1 cellular context compared by ENCODE assay signal in the genomic region with DNA sequence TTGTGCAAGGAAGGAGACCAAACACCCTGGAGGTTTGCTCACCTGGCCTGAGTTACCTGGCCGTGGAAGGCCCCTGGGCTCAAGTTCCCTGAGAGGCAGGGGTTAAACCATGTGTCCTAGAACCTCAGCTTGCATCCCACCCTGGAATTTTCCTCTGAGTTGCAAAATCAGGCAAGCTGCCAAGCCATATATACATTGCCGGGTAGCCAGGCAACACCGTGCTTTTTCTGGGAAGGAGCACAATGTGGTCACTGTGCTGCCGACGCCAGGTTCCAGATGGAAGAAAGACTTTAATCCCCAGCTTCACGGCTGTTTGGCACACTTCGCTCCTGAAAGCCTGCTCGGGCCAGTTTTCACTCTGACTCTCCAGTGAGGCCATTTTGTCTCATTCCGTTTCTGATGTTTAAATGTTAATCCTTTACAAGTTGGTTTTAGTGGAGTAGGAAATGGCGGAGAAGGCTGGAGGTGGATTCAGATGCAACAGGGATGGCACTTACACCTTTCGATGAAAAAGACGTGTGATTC.
TF ChIP-seq lines count a peak whose summit lies in the region.

No MANE protein-coding gene starts in this region.

TF ChIP-seq in HepG2, 621 proteins besides CTCF, POLR2A, EP300 and RAD21 (continued from another document and continues in another):
- peak; percentile 79; the same call in 1 of the 2 replicates for TF ChIP-seq ZNF747 (CRISPR knock-in tag; IDR thresholded peaks at IDR 0.05; ENCODE audit: borderline replicate concordance)
- no peak for TF ChIP-seq PCBP2 (optimal IDR thresholded peaks at IDR 0.05; ENCODE audit: low read depth, low read length, poor library complexity, severe bottlenecking)
- TF ChIP-seq ZNF446 (CRISPR knock-in tag; IDR thresholded peaks at IDR 0.05), result no peak
- TF ChIP-seq MEIS2 (CRISPR knock-in tag; IDR thresholded peaks at IDR 0.05), result peak; percentile 87
- TF ChIP-seq ZNF678 (CRISPR knock-in tag; IDR thresholded peaks at IDR 0.05), result no peak
- TF ChIP-seq ZNF205 (CRISPR knock-in tag; IDR thresholded peaks at IDR 0.05), result peak; percentile 95
- peak; percentile 96 for TF ChIP-seq ZNF614 (CRISPR knock-in tag; IDR thresholded peaks at IDR 0.05; ENCODE audit: borderline replicate concordance)
- no peak for TF ChIP-seq PCBP1 (IDR thresholded peaks at IDR 0.05; ENCODE audit: borderline replicate concordance, low read depth, low read length)
- 0 out of 2 replicates have a peak, but pooled peaks have one; percentile 24 for TF ChIP-seq ZNF451 (CRISPR knock-in tag; IDR thresholded peaks at IDR 0.05)
- TF ChIP-seq ZNF3 (CRISPR knock-in tag; IDR thresholded peaks at IDR 0.05), result peak; percentile 53; the same call in 1 of the 2 replicates
- TF ChIP-seq, protein P1, sequence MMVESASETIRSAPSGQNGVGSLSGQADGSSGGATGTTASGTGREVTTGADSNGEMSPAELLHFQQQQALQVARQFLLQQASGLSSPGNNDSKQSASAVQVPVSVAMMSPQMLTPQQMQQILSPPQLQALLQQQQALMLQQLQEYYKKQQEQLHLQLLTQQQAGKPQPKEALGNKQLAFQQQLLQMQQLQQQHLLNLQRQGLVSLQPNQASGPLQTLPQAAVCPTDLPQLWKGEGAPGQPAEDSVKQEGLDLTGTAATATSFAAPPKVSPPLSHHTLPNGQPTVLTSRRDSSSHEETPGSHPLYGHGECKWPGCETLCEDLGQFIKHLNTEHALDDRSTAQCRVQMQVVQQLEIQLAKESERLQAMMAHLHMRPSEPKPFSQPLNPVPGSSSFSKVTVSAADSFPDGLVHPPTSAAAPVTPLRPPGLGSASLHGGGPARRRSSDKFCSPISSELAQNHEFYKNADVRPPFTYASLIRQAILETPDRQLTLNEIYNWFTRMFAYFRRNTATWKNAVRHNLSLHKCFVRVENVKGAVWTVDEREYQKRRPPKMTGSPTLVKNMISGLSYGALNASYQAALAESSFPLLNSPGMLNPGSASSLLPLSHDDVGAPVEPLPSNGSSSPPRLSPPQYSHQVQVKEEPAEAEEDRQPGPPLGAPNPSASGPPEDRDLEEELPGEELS (CRISPR knock-in tag; IDR thresholded peaks at IDR 0.05), result peak; percentile 91
- peak; percentile 79 for TF ChIP-seq SOX13 (IDR thresholded peaks at IDR 0.05)
- TF ChIP-seq SOX13 (CRISPR knock-in tag; conservative IDR thresholded peaks at IDR 0.05 in 1 of 2, IDR thresholded peaks at IDR 0.05 in 1 of 2), result peak in 1 of 2 experiments; percentile 89; a peak in 2 of 4 replicates
- TF ChIP-seq SALL1 (CRISPR knock-in tag; IDR thresholded peaks at IDR 0.05), result peak; percentile 98
- TF ChIP-seq, protein P2, sequence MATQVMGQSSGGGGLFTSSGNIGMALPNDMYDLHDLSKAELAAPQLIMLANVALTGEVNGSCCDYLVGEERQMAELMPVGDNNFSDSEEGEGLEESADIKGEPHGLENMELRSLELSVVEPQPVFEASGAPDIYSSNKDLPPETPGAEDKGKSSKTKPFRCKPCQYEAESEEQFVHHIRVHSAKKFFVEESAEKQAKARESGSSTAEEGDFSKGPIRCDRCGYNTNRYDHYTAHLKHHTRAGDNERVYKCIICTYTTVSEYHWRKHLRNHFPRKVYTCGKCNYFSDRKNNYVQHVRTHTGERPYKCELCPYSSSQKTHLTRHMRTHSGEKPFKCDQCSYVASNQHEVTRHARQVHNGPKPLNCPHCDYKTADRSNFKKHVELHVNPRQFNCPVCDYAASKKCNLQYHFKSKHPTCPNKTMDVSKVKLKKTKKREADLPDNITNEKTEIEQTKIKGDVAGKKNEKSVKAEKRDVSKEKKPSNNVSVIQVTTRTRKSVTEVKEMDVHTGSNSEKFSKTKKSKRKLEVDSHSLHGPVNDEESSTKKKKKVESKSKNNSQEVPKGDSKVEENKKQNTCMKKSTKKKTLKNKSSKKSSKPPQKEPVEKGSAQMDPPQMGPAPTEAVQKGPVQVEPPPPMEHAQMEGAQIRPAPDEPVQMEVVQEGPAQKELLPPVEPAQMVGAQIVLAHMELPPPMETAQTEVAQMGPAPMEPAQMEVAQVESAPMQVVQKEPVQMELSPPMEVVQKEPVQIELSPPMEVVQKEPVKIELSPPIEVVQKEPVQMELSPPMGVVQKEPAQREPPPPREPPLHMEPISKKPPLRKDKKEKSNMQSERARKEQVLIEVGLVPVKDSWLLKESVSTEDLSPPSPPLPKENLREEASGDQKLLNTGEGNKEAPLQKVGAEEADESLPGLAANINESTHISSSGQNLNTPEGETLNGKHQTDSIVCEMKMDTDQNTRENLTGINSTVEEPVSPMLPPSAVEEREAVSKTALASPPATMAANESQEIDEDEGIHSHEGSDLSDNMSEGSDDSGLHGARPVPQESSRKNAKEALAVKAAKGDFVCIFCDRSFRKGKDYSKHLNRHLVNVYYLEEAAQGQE (IDR thresholded peaks at IDR 0.05; ENCODE audit: borderline replicate concordance in 1 of 2, low read depth in 1 of 2, low read length in 2 of 2), result peak in 1 of 2 experiments; percentile 66; a peak in 2 of 4 replicates
- peak; percentile 65; the same call in 1 of the 2 replicates for TF ChIP-seq ZNF782 (CRISPR knock-in tag; IDR thresholded peaks at IDR 0.05; ENCODE audit: borderline replicate concordance)
- no peak for TF ChIP-seq TCF12 (IDR thresholded peaks at IDR 0.05)
- TF ChIP-seq TCF12 (CRISPR knock-in tag; IDR thresholded peaks at IDR 0.05), result peak; percentile 93
- TF ChIP-seq HMG20B (CRISPR knock-in tag; conservative IDR thresholded peaks at IDR 0.05), result peak; percentile 88
- TF ChIP-seq ZFX (CRISPR knock-in tag; IDR thresholded peaks at IDR 0.05; ENCODE audit: low read depth), result peak; percentile 90
- peak; percentile 78; the same call in 1 of the 2 replicates for TF ChIP-seq KDM3A (CRISPR knock-in tag; IDR thresholded peaks at IDR 0.05; ENCODE audit: low read depth)
- TF ChIP-seq YY1 (IDR thresholded peaks at IDR 0.05; ENCODE audit: insufficient read depth, insufficient replicate concordance, low read depth, low read length), result peak; percentile 91
- TF ChIP-seq, protein P3, sequence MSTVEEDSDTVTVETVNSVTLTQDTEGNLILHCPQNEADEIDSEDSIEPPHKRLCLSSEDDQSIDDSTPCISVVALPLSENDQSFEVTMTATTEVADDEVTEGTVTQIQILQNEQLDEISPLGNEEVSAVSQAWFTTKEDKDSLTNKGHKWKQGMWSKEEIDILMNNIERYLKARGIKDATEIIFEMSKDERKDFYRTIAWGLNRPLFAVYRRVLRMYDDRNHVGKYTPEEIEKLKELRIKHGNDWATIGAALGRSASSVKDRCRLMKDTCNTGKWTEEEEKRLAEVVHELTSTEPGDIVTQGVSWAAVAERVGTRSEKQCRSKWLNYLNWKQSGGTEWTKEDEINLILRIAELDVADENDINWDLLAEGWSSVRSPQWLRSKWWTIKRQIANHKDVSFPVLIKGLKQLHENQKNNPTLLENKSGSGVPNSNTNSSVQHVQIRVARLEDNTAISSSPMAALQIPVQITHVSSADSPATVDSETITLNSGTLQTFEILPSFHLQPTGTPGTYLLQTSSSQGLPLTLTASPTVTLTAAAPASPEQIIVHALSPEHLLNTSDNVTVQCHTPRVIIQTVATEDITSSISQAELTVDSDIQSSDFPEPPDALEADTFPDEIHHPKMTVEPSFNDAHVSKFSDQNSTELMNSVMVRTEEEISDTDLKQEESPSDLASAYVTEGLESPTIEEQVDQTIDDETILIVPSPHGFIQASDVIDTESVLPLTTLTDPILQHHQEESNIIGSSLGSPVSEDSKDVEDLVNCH (CRISPR knock-in tag; IDR thresholded peaks at IDR 0.05), result no peak
- peak; percentile 61; the same call in 1 of the 2 replicates for TF ChIP-seq SALL2 (CRISPR knock-in tag; IDR thresholded peaks at IDR 0.05)
- peak; percentile 92 for TF ChIP-seq HNF4G (IDR thresholded peaks at IDR 0.05; ENCODE audit: borderline replicate concordance, low read depth, low read length)
- TF ChIP-seq HNF4G (CRISPR knock-in tag; IDR thresholded peaks at IDR 0.05; ENCODE audit: borderline replicate concordance, low read depth), result no peak
- 0 out of 2 replicates have a peak, but pooled peaks have one; percentile 60 for TF ChIP-seq ZNF383 (CRISPR knock-in tag; IDR thresholded peaks at IDR 0.05; ENCODE audit: borderline replicate concordance)
- TF ChIP-seq CENPX (CRISPR knock-in tag; IDR thresholded peaks at IDR 0.05), result no peak
- no peak for TF ChIP-seq SMARCE1 (IDR thresholded peaks at IDR 0.05; ENCODE audit: borderline replicate concordance)
- TF ChIP-seq, protein P4, sequence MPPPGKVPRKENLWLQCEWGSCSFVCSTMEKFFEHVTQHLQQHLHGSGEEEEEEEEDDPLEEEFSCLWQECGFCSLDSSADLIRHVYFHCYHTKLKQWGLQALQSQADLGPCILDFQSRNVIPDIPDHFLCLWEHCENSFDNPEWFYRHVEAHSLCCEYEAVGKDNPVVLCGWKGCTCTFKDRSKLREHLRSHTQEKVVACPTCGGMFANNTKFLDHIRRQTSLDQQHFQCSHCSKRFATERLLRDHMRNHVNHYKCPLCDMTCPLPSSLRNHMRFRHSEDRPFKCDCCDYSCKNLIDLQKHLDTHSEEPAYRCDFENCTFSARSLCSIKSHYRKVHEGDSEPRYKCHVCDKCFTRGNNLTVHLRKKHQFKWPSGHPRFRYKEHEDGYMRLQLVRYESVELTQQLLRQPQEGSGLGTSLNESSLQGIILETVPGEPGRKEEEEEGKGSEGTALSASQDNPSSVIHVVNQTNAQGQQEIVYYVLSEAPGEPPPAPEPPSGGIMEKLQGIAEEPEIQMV (CRISPR knock-in tag; IDR thresholded peaks at IDR 0.05; ENCODE audit: low read depth), result peak; percentile 61; the same call in 1 of the 2 replicates
- TF ChIP-seq NFKB2 (CRISPR knock-in tag; IDR thresholded peaks at IDR 0.05; ENCODE audit: borderline replicate concordance), result peak; percentile 86
- TF ChIP-seq REL (CRISPR knock-in tag; conservative IDR thresholded peaks at IDR 0.05), result 0 out of 2 replicates have a peak, but pooled peaks have one; percentile 61
- peak; percentile 73 for TF ChIP-seq KDM6A (CRISPR knock-in tag; IDR thresholded peaks at IDR 0.05; ENCODE audit: low read depth)
- TF ChIP-seq, protein P5, sequence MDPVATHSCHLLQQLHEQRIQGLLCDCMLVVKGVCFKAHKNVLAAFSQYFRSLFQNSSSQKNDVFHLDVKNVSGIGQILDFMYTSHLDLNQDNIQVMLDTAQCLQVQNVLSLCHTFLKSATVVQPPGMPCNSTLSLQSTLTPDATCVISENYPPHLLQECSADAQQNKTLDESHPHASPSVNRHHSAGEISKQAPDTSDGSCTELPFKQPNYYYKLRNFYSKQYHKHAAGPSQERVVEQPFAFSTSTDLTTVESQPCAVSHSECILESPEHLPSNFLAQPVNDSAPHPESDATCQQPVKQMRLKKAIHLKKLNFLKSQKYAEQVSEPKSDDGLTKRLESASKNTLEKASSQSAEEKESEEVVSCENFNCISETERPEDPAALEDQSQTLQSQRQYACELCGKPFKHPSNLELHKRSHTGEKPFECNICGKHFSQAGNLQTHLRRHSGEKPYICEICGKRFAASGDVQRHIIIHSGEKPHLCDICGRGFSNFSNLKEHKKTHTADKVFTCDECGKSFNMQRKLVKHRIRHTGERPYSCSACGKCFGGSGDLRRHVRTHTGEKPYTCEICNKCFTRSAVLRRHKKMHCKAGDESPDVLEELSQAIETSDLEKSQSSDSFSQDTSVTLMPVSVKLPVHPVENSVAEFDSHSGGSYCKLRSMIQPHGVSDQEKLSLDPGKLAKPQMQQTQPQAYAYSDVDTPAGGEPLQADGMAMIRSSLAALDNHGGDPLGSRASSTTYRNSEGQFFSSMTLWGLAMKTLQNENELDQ (CRISPR knock-in tag; IDR thresholded peaks at IDR 0.05; ENCODE audit: borderline replicate concordance), result peak; percentile 7; the same call in 1 of the 2 replicates
- TF ChIP-seq REPIN1 (CRISPR knock-in tag; IDR thresholded peaks at IDR 0.05; ENCODE audit: borderline replicate concordance, low read depth), result peak; percentile 89
- peak; percentile 82; the same call in 1 of the 2 replicates for TF ChIP-seq ZNF788 (CRISPR knock-in tag; IDR thresholded peaks at IDR 0.05; ENCODE audit: borderline replicate concordance)
- TF ChIP-seq CENPT (CRISPR knock-in tag; IDR thresholded peaks at IDR 0.05; ENCODE audit: low read depth), result peak; percentile 53; the same call in 1 of the 2 replicates
- TF ChIP-seq NR2C2 (CRISPR knock-in tag; IDR thresholded peaks at IDR 0.05; ENCODE audit: borderline replicate concordance), result peak; percentile 70
- TF ChIP-seq, protein P6, sequence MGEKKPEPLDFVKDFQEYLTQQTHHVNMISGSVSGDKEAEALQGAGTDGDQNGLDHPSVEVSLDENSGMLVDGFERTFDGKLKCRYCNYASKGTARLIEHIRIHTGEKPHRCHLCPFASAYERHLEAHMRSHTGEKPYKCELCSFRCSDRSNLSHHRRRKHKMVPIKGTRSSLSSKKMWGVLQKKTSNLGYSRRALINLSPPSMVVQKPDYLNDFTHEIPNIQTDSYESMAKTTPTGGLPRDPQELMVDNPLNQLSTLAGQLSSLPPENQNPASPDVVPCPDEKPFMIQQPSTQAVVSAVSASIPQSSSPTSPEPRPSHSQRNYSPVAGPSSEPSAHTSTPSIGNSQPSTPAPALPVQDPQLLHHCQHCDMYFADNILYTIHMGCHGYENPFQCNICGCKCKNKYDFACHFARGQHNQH (CRISPR knock-in tag; IDR thresholded peaks at IDR 0.05), result peak; percentile 97
- TF ChIP-seq NBN (conservative IDR thresholded peaks at IDR 0.05), result no peak
- peak; percentile 97 for TF ChIP-seq ZNF331 (CRISPR knock-in tag; IDR thresholded peaks at IDR 0.05)
- peak; percentile 100 for TF ChIP-seq NFIC (IDR thresholded peaks at IDR 0.05; ENCODE audit: low read length)
- peak; percentile 35; the same call in 1 of the 2 replicates for TF ChIP-seq FOXA1 (IDR thresholded peaks at IDR 0.05)
- peak; percentile 96 for TF ChIP-seq FOXA1 (CRISPR knock-in tag; IDR thresholded peaks at IDR 0.05)
- TF ChIP-seq, protein P7, sequence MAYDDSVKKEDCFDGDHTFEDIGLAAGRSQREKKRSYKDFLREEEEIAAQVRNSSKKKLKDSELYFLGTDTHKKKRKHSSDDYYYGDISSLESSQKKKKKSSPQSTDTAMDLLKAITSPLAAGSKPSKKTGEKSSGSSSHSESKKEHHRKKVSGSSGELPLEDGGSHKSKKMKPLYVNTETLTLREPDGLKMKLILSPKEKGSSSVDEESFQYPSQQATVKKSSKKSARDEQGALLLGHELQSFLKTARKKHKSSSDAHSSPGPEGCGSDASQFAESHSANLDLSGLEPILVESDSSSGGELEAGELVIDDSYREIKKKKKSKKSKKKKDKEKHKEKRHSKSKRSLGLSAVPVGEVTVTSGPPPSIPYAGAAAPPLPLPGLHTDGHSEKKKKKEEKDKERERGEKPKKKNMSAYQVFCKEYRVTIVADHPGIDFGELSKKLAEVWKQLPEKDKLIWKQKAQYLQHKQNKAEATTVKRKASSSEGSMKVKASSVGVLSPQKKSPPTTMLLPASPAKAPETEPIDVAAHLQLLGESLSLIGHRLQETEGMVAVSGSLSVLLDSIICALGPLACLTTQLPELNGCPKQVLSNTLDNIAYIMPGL (CRISPR knock-in tag; IDR thresholded peaks at IDR 0.05; ENCODE audit: borderline replicate concordance in 1 of 2, low read depth in 1 of 2), result peak in 1 of 2 experiments; percentile 47; a peak in 2 of 4 replicates
- 0 out of 2 replicates have a peak, but pooled peaks have one; percentile 72 for TF ChIP-seq IRX3 (CRISPR knock-in tag; IDR thresholded peaks at IDR 0.05; ENCODE audit: borderline replicate concordance, low read depth)
- TF ChIP-seq ZNF274 (CRISPR knock-in tag; IDR thresholded peaks at IDR 0.05), result peak; percentile 78; the same call in 1 of the 2 replicates
- TF ChIP-seq ZNF121 (CRISPR knock-in tag; IDR thresholded peaks at IDR 0.05), result no peak
- TF ChIP-seq ZNF496 (CRISPR knock-in tag; IDR thresholded peaks at IDR 0.05; ENCODE audit: insufficient replicate concordance), result no peak
- peak; percentile 86; the same call in 1 of the 2 replicates for TF ChIP-seq ZNF430 (CRISPR knock-in tag; IDR thresholded peaks at IDR 0.05)
- TF ChIP-seq ZNF780A (CRISPR knock-in tag; IDR thresholded peaks at IDR 0.05), result no peak; the same call in 1 of the 2 replicates
